In the genomic region with DNA sequence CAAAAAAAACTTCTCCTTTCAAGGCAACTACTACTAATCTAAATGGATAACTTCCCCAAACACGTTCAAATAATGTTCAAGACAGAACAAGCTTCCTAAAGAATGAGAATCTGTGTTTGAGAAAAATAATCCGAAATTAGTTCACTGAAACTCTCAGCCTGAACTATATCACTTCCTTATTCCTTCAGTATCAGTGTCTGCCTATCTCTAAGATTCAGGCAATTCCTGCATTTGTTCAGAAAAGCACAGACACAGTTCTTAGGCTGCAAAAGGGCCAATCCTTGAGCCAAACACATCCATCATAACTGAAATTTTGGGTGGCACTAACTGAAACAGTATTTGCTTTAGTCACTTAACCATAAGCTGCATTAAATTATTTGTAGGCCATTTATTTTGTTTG, we compare ENCODE assay signal across 22 cellular contexts. TPM values are rescaled to one million over a fixed set of nuclear protein-coding genes. Genes with fewer than 3 reads are reported as not detected.
DNase-seq lines count a peak whose midpoint lies in the region; ATAC-seq and TF ChIP-seq lines count a peak whose summit lies in the region.
"Had no signal": no experiment of that assay in that cellular context is flagged by ENCODE, and none has a peak within 500 bp of the region (broad histone marks: within the 10 kb centered on the region; RNA-seq: fewer than 3 reads in every experiment).

No MANE protein-coding gene starts in this region.

- H3K4me3 Mint-ChIP-seq in natural killer cell treated with Interleukin-12 subunit alpha and Interleukin-12 subunit beta and Interleukin-15 and Interleukin-18, amount 100 ng/mL, for 72 hours = peak overlapping the region; percentile 42
- H3K4me3 Mint-ChIP-seq in natural killer cell (no peak overlapping the region), endothelial cell (ENCODE audit: unreplicated experiment) (peak overlapping the region; percentile 21)
- no peak overlapping the region for H3K4me3 Mint-ChIP-seq in stimulated activated effector memory CD8-positive, alpha-beta T cell treated with anti-CD3 and anti-CD28 coated beads, Interleukin-12 subunit alpha, Interleukin-12 subunit beta, amount 100 ng/mL, for 72 hours

- H3K4me3 ChIP-seq in tibial nerve (no peak overlapping the region), dorsolateral prefrontal cortex (no peak overlapping the region)
- H3K4me3 ChIP-seq: SJSA1 had no signal

- no peaks in the 10 kb centered on the region for H3K27me3 Mint-ChIP-seq in natural killer cell treated with Interleukin-12 subunit alpha and Interleukin-12 subunit beta and Interleukin-15 and Interleukin-18, amount 100 ng/mL, for 72 hours
- no peaks in the 10 kb centered on the region for H3K27me3 Mint-ChIP-seq in natural killer cell (ENCODE audit: low read depth in 2 of 2)
- peaks cover 2% of the 10 kb centered on the region for H3K27me3 Mint-ChIP-seq in endothelial cell (ENCODE audit: unreplicated experiment)

- no peak for TF ChIP-seq CTCF in natural killer cell (IDR thresholded peaks at IDR 0.05)
- no peak for TF ChIP-seq CTCF in endothelial cell (IDR thresholded peaks at IDR 0.05; ENCODE audit: unreplicated experiment)
- TF ChIP-seq CTCF in tibial nerve (IDR thresholded peaks at IDR 0.05) = no peak
- no peak for TF ChIP-seq CTCF in dorsolateral prefrontal cortex (IDR thresholded peaks at IDR 0.05 in 54 of 56, conservative IDR thresholded peaks at IDR 0.05 in 2 of 56; ENCODE audit: low read depth in 1 of 56, partially characterized antibody in 56 of 56)

- H3K9me3 ChIP-seq in tibial nerve = no peaks in the 10 kb centered on the region
- H3K9me3 ChIP-seq: SJSA1 had no signal

- H3K27me3 ChIP-seq in tibial nerve (no peaks in the 10 kb centered on the region), dorsolateral prefrontal cortex (no peaks in the 10 kb centered on the region)
- H3K27me3 ChIP-seq: SJSA1 had no signal

- peaks cover 0 to 65% (median 8%) of the 10 kb centered on the region in 4 donors for H3K4me1 ChIP-seq in tibial nerve
- H3K4me1 ChIP-seq: SJSA1 had no signal

- 65 to 80% methylated on average over 2 of the region's 2 CpGs for WGBS in tibial nerve, 2 donors

- ATAC-seq in natural killer cell treated with Interleukin-12 subunit alpha and Interleukin-12 subunit beta and Interleukin-15 and Interleukin-18, amount 100 ng/mL, for 72 hours = no peak
- ATAC-seq in natural killer cell = no peak
- no peak for ATAC-seq in stimulated activated effector memory CD8-positive, alpha-beta T cell treated with anti-CD3 and anti-CD28 coated beads, Interleukin-12 subunit alpha, Interleukin-12 subunit beta, amount 100 ng/mL, for 72 hours
- ATAC-seq: HepG2, Right ventricle myocardium inferior had no signal

- no peaks in the 10 kb centered on the region for H3K9me3 Mint-ChIP-seq in natural killer cell treated with Interleukin-12 subunit alpha and Interleukin-12 subunit beta and Interleukin-15 and Interleukin-18, amount 100 ng/mL, for 72 hours
- H3K9me3 Mint-ChIP-seq in natural killer cell = no peaks in the 10 kb centered on the region
- H3K9me3 Mint-ChIP-seq in endothelial cell (ENCODE audit: unreplicated experiment) = no peaks in the 10 kb centered on the region
- no peaks in the 10 kb centered on the region for H3K9me3 Mint-ChIP-seq in stimulated activated effector memory CD8-positive, alpha-beta T cell treated with anti-CD3 and anti-CD28 coated beads, Interleukin-12 subunit alpha, Interleukin-12 subunit beta, amount 100 ng/mL, for 72 hours

- TF ChIP-seq POLR2A in tibial nerve (IDR thresholded peaks at IDR 0.05) = no peak

- intact Hi-C loops in natural killer cell (cut with micrococcal nuclease) = no loop called here
- intact Hi-C loops in dorsolateral prefrontal cortex (cut with DNase I) = no loop called here

- H3K27ac Mint-ChIP-seq in natural killer cell treated with Interleukin-12 subunit alpha and Interleukin-12 subunit beta and Interleukin-15 and Interleukin-18, amount 100 ng/mL, for 72 hours = peak overlapping the region in 1 of 2 donors; percentile 69
- no peak overlapping the region for H3K27ac Mint-ChIP-seq in natural killer cell
- H3K27ac Mint-ChIP-seq in endothelial cell (ENCODE audit: unreplicated experiment) = no peak overlapping the region
- H3K27ac Mint-ChIP-seq in stimulated activated effector memory CD8-positive, alpha-beta T cell treated with anti-CD3 and anti-CD28 coated beads, Interleukin-12 subunit alpha, Interleukin-12 subunit beta, amount 100 ng/mL, for 72 hours = peak overlapping the region; percentile 52

- DNase-seq in natural killer cell treated with Interleukin-12 subunit alpha and Interleukin-12 subunit beta and Interleukin-15 and Interleukin-18, amount 100 ng/mL, for 72 hours (ENCODE audit: low spot score) = no peak
- DNase-seq in natural killer cell = no peak
- peak; percentile 53 for DNase-seq in OCI-M1 (lab: John Stamatoyannopoulos, UW)
- DNase-seq in endothelial cell (ENCODE audit: low spot score) = no peak
- DNase-seq in stimulated activated effector memory CD8-positive, alpha-beta T cell treated with anti-CD3 and anti-CD28 coated beads, Interleukin-12 subunit alpha, Interleukin-12 subunit beta, amount 100 ng/mL, for 72 hours (ENCODE audit: low spot score in 2 of 2) = no peak
- DNase-seq in tibial nerve (ENCODE audit: low spot score in 2 of 2) = no peak
- no peak for DNase-seq in NCI-H2227 (lab: John Stamatoyannopoulos, UW; ENCODE audit: unreplicated experiment)
- no peak for DNase-seq in dorsolateral prefrontal cortex
- DNase-seq: EL, GOT3, HCEC 1CT, KG1, NCI-H1417, NCI-H2107, NCI-H2227 treated with DMSO at 0.1 percent for 48 hours, NCI-H510A, NCI-H748 treated with DMSO at 0.1 percent for 48 hours had no signal

- no peak for TF ChIP-seq EP300 in tibial nerve (IDR thresholded peaks at IDR 0.05)

- H3K36me3 Mint-ChIP-seq in natural killer cell treated with Interleukin-12 subunit alpha and Interleukin-12 subunit beta and Interleukin-15 and Interleukin-18, amount 100 ng/mL, for 72 hours = peaks cover 4% of the 10 kb centered on the region
- no peaks in the 10 kb centered on the region for H3K36me3 Mint-ChIP-seq in natural killer cell
- H3K36me3 Mint-ChIP-seq in endothelial cell (ENCODE audit: low read depth, unreplicated experiment) = no peaks in the 10 kb centered on the region
- peaks cover 18% of the 10 kb centered on the region for H3K36me3 Mint-ChIP-seq in stimulated activated effector memory CD8-positive, alpha-beta T cell treated with anti-CD3 and anti-CD28 coated beads, Interleukin-12 subunit alpha, Interleukin-12 subunit beta, amount 100 ng/mL, for 72 hours

- H3K27ac ChIP-seq in tibial nerve (no peak overlapping the region), dorsolateral prefrontal cortex (peak overlapping the region in 2 of 59 donors; percentile 23 to 37)
- H3K27ac ChIP-seq: C4-2B, HL-60, SJSA1 had no signal

- H3K36me3 ChIP-seq in tibial nerve = peaks cover 0 to 14% (median 0%) of the 10 kb centered on the region in 3 donors

- H3K4me1 Mint-ChIP-seq in natural killer cell treated with Interleukin-12 subunit alpha and Interleukin-12 subunit beta and Interleukin-15 and Interleukin-18, amount 100 ng/mL, for 72 hours (ENCODE audit: low read depth in 2 of 2) = peaks cover 43 to 80% of the 10 kb centered on the region in 2 donors
- peaks cover 38 to 64% of the 10 kb centered on the region in 2 donors for H3K4me1 Mint-ChIP-seq in natural killer cell
- peaks cover 34% of the 10 kb centered on the region for H3K4me1 Mint-ChIP-seq in endothelial cell (ENCODE audit: unreplicated experiment)
- peaks cover 75% of the 10 kb centered on the region for H3K4me1 Mint-ChIP-seq in stimulated activated effector memory CD8-positive, alpha-beta T cell treated with anti-CD3 and anti-CD28 coated beads, Interleukin-12 subunit alpha, Interleukin-12 subunit beta, amount 100 ng/mL, for 72 hours

RNA-seq across cellular contexts. Expression of gene DSTYK, which starts 22.3 kb away (rescaled TPM):
- 10 to 100 TPM; 15.8 to 31.6 TPM for total RNA-seq in natural killer cell treated with Interleukin-12 subunit alpha and Interleukin-12 subunit beta and Interleukin-15 and Interleukin-18, amount 100 ng/mL, for 72 hours
- 10 to 100 TPM in 2 of 3 donors, 1 to 10 TPM in 1; 9.9 to 17.5 (median 14.9) TPM for total RNA-seq in natural killer cell
- 12.2 TPM for total RNA-seq in endothelial cell (ENCODE audit: unreplicated experiment)
- 10 to 100 TPM; 10.5 to 15.5 (median 14.1) TPM for total RNA-seq in tibial nerve
- total RNA-seq in dorsolateral prefrontal cortex = 10 to 100 TPM; 28.0 to 49.3 (median 39.9) TPM

RNA-seq across cellular contexts. Expression of gene TMCC2, which starts 38.6 kb away (rescaled TPM):
- total RNA-seq in natural killer cell treated with Interleukin-12 subunit alpha and Interleukin-12 subunit beta and Interleukin-15 and Interleukin-18, amount 100 ng/mL, for 72 hours = 10 to 100 TPM; 24.0 to 28.8 TPM
- total RNA-seq in natural killer cell (1 to 10 TPM in 2 of 3 donors, under 1 TPM in 1; 0.93 to 1.5 (median 1.1) TPM), endothelial cell (ENCODE audit: unreplicated experiment) (5.6 TPM), tibial nerve (1 to 10 TPM; 2.4 to 4.8 (median 2.7) TPM), dorsolateral prefrontal cortex (100 to 1,000 TPM in 42 of 120 experiments, 10 to 100 TPM in 78; 52.9 to 143 (median 93.9) TPM)

Comparison
In these comparisons a context has a peak if more than half of its experiments do, and no peak if none do; other contexts are left out.
1. H3K4me3 Mint-ChIP-seq: peak in natural killer cell treated with Interleukin-12 subunit alpha and Interleukin-12 subunit beta and Interleukin-15 and Interleukin-18, amount 100 ng/mL, for 72 hours (single experiment) and endothelial cell (single experiment); none in natural killer cell (single experiment) and stimulated activated effector memory CD8-positive, alpha-beta T cell treated with anti-CD3 and anti-CD28 coated beads, Interleukin-12 subunit alpha, Interleukin-12 subunit beta, amount 100 ng/mL, for 72 hours (single experiment).